Comparison of ENCODE assay signal across 13 cellular contexts in genomic region chr1:41623736-41624135, GRCh38.
DNase-seq lines count a peak whose midpoint lies in the region; ATAC-seq lines count a peak whose summit lies in the region.
"Had no signal": no experiment of that assay in that cellular context is flagged by ENCODE, and none has a peak within 500 bp of the region (broad histone marks: within the 10 kb centered on the region; RNA-seq: fewer than 3 reads in every experiment).

No MANE protein-coding gene starts in this region.

- peaks cover 58% of the 10 kb centered on the region for H3K36me3 Mint-ChIP-seq in activated CD4-positive, alpha-beta T cell treated with anti-CD3 and anti-CD28 coated beads, Interleukin-2, amount 10 ng/mL, durations not matched to agents 24 days and 14 days (ENCODE audit: low read depth)
- peaks cover 98% of the 10 kb centered on the region for H3K36me3 Mint-ChIP-seq in activated T-helper 17 cell treated with anti-CD3 and anti-CD28 coated beads, Interleukin-2, amount 50 U/mL, for 72 hours (ENCODE audit: low read depth)
- H3K36me3 Mint-ChIP-seq in stimulated activated memory B cell treated with anti-CD40 and anti-IgM and Interleukin-4, amounts not matched to agents 10 μg/mL and 1 μg/mL and 100 μg/mL, for 72 hours = peaks cover 49% of the 10 kb centered on the region

- ATAC-seq in HG02943 (IDR thresholded peaks at IDR 0.05; ENCODE audit: low read depth, unreplicated experiment) = peak; percentile 26
- ATAC-seq in activated T-helper 17 cell treated with anti-CD3 and anti-CD28 coated beads, Interleukin-2, amount 50 U/mL, for 72 hours (replicated peaks) = no peak
- ATAC-seq in stimulated activated memory B cell treated with anti-CD40 and anti-IgM and Interleukin-4, amounts not matched to agents 10 μg/mL and 1 μg/mL and 100 μg/mL, for 72 hours = peak; percentile 39
- ATAC-seq in GM21737 (IDR thresholded peaks at IDR 0.05; ENCODE audit: unreplicated experiment) = no peak
- no peak for ATAC-seq in HG03097 (IDR thresholded peaks at IDR 0.05; ENCODE audit: low FRiP score, unreplicated experiment)
- ATAC-seq: HepG2, right cardiac atrium had no signal

- H3K27ac Mint-ChIP-seq in activated CD4-positive, alpha-beta T cell treated with anti-CD3 and anti-CD28 coated beads, Interleukin-2, amount 10 ng/mL, durations not matched to agents 24 days and 14 days = peak overlapping the region; percentile 82
- peak overlapping the region; percentile 87 for H3K27ac Mint-ChIP-seq in activated T-helper 17 cell treated with anti-CD3 and anti-CD28 coated beads, Interleukin-2, amount 50 U/mL, for 72 hours
- H3K27ac Mint-ChIP-seq in stimulated activated memory B cell treated with anti-CD40 and anti-IgM and Interleukin-4, amounts not matched to agents 10 μg/mL and 1 μg/mL and 100 μg/mL, for 72 hours = peak overlapping the region; percentile 76

- no peaks in the 10 kb centered on the region for H3K27me3 Mint-ChIP-seq in activated CD4-positive, alpha-beta T cell treated with anti-CD3 and anti-CD28 coated beads, Interleukin-2, amount 10 ng/mL, durations not matched to agents 24 days and 14 days
- no peaks in the 10 kb centered on the region for H3K27me3 Mint-ChIP-seq in activated T-helper 17 cell treated with anti-CD3 and anti-CD28 coated beads, Interleukin-2, amount 50 U/mL, for 72 hours
- H3K27me3 Mint-ChIP-seq in stimulated activated memory B cell treated with anti-CD40 and anti-IgM and Interleukin-4, amounts not matched to agents 10 μg/mL and 1 μg/mL and 100 μg/mL, for 72 hours = no peaks in the 10 kb centered on the region

- H3K4me1 Mint-ChIP-seq in activated CD4-positive, alpha-beta T cell treated with anti-CD3 and anti-CD28 coated beads, Interleukin-2, amount 10 ng/mL, durations not matched to agents 24 days and 14 days = peaks cover 53% of the 10 kb centered on the region
- H3K4me1 Mint-ChIP-seq in activated T-helper 17 cell treated with anti-CD3 and anti-CD28 coated beads, Interleukin-2, amount 50 U/mL, for 72 hours = peaks cover 49% of the 10 kb centered on the region
- peaks cover 83% of the 10 kb centered on the region for H3K4me1 Mint-ChIP-seq in stimulated activated memory B cell treated with anti-CD40 and anti-IgM and Interleukin-4, amounts not matched to agents 10 μg/mL and 1 μg/mL and 100 μg/mL, for 72 hours

- intact Hi-C loops in activated CD4-positive, alpha-beta T cell treated with anti-CD3 and anti-CD28 coated beads, Interleukin-2, amount 10 ng/mL, durations not matched to agents 24 days and 14 days (cut with micrococcal nuclease) = no loop called here

- H3K9me3 Mint-ChIP-seq in activated CD4-positive, alpha-beta T cell treated with anti-CD3 and anti-CD28 coated beads, Interleukin-2, amount 10 ng/mL, durations not matched to agents 24 days and 14 days = no peaks in the 10 kb centered on the region
- H3K9me3 Mint-ChIP-seq in activated T-helper 17 cell treated with anti-CD3 and anti-CD28 coated beads, Interleukin-2, amount 50 U/mL, for 72 hours = no peaks in the 10 kb centered on the region
- no peaks in the 10 kb centered on the region for H3K9me3 Mint-ChIP-seq in stimulated activated memory B cell treated with anti-CD40 and anti-IgM and Interleukin-4, amounts not matched to agents 10 μg/mL and 1 μg/mL and 100 μg/mL, for 72 hours

- no peak for DNase-seq in activated CD4-positive, alpha-beta T cell treated with anti-CD3 and anti-CD28 coated beads, Interleukin-2, amount 10 ng/mL, durations not matched to agents 24 days and 14 days
- DNase-seq in activated CD4-positive, alpha-beta T cell treated with anti-CD3 and anti-CD28 coated beads, Interleukin-2, amount 50 U/mL, for 1 hour = no peak
- DNase-seq in G401 (ENCODE audit: low spot score) = no peak
- DNase-seq: effector CD8-positive, alpha-beta T cell; mesendoderm; NCI-H2107 had no signal

- in situ Hi-C loops in G401 (cut with HindIII; ENCODE audit: low sequenced_read_pairs) = no loop called here

- peak overlapping the region; percentile 58 for H3K4me3 Mint-ChIP-seq in activated CD4-positive, alpha-beta T cell treated with anti-CD3 and anti-CD28 coated beads, Interleukin-2, amount 10 ng/mL, durations not matched to agents 24 days and 14 days
- H3K4me3 Mint-ChIP-seq in activated T-helper 17 cell treated with anti-CD3 and anti-CD28 coated beads, Interleukin-2, amount 50 U/mL, for 72 hours = peak overlapping the region; percentile 66
- H3K4me3 Mint-ChIP-seq in stimulated activated memory B cell treated with anti-CD40 and anti-IgM and Interleukin-4, amounts not matched to agents 10 μg/mL and 1 μg/mL and 100 μg/mL, for 72 hours = peak overlapping the region; percentile 66

Comparison
In these comparisons a context has a peak if more than half of its experiments do, and no peak if none do; other contexts are left out.
1. ATAC-seq: peak in HG02943 (single experiment) and stimulated activated memory B cell treated with anti-CD40 and anti-IgM and Interleukin-4, amounts not matched to agents 10 μg/mL and 1 μg/mL and 100 μg/mL, for 72 hours (single experiment); none in activated T-helper 17 cell treated with anti-CD3 and anti-CD28 coated beads, Interleukin-2, amount 50 U/mL, for 72 hours (single experiment), GM21737 (single experiment) and HG03097 (single experiment).
2. Peak in every context shown above with its lines, with median percentiles within 50 percentile points of each other: H3K27ac Mint-ChIP-seq and H3K4me3 Mint-ChIP-seq.